ENCODE assay signal across 12 cellular contexts in the genomic region with DNA sequence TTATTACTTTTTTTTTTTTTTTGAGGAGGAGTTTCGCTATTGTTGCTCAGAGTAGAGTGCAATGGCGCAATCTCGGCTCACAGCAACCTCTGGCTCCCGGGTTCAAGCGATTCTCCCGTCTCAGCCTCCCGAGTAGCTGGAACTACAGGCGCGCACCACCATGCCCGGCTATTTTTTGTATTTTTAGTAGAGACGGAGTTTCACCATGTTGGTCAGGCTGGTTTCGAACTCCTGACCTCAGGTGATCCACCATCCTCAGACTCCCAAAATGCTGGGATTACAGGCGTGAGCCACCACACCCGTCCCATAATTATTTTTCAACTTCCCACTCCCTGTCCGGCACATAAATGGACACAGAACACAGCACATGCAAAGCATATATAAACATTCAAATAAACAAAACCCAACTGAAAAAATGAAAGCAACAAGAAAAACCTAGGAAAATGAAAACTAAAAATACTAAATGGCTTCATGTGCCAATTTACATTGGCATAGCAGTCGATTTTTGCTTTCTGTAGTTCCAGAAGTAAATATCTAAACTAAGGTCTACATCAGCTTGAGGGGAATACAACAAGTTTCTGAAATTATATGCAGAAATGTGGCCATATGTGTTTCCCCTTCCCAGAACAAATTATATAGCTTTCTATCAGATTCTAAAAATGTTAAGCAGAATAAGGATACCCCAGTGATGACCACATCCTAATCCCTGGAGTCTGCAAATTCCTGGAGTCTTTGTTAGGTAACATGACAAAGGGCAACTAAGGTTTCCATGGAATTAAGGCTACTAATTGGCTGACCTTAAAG.
DNase-seq lines count a peak whose midpoint lies in the region; ATAC-seq and TF ChIP-seq lines count a peak whose summit lies in the region.
"Had no signal": no experiment of that assay in that cellular context is flagged by ENCODE, and none has a peak within 500 bp of the region (broad histone marks: within the 10 kb centered on the region; RNA-seq: fewer than 3 reads in every experiment).

No MANE protein-coding gene starts in this region.

- intact Hi-C loops in right cardiac atrium (cut with DNase I), result loop anchor here in 1 of 4 donors (10.0 kb wide), 1 partner anchor 84 kb away; a partner anchor contains a TSS
- intact Hi-C loops in left cardiac atrium (cut with DNase I), result loop anchor here in 1 of 2 donors (5.0 kb wide), 1 partner anchor 44 kb away; a partner anchor contains a TSS

- ATAC-seq in T-helper 17 cell (no peak), right cardiac atrium (no peak), left cardiac atrium (no peak)
- ATAC-seq: activated CD4-positive, CD25-positive, alpha-beta regulatory T cell treated with anti-CD3 and anti-CD28 coated beads, Interleukin-2, amount 50 U/mL, for 24 hours had no signal

- H3K36me3 Mint-ChIP-seq in HFFc6 (ENCODE audit: low read depth) (peaks cover 9% of the 10 kb centered on the region; the same call in 1 of the 2 replicates), T-helper 17 cell (ENCODE audit: low read depth) (no peaks in the 10 kb centered on the region)

- no peak for TF ChIP-seq CTCF in HFFc6 (IDR thresholded peaks at IDR 0.05)

- H4K20me1 ChIP-seq in BLaER1 treated with 17β-estradiol and CSF1 and Interleukin-3, amounts not matched to agents 10 nM and 100 nM, result peaks cover 9 to 33% (median 22%) of the 10 kb centered on the region in 11 experiments

- 96% methylated on average over 16 of the region's 16 CpGs for WGBS in right cardiac atrium

- peak overlapping the region in 8 of 10 experiments; percentile 13 to 88 (median 21); a peak in 4 of 20 replicates for H3K4me3 ChIP-seq in BLaER1 treated with 17β-estradiol and CSF1 and Interleukin-3, amounts not matched to agents 10 nM and 100 nM
- H3K4me3 ChIP-seq in iPS-20b (ENCODE audit: low read length), result peak overlapping the region; percentile 1; the same call in 1 of the 2 replicates
- H3K4me3 ChIP-seq in right cardiac atrium (ENCODE audit: low read length), result no peak overlapping the region

- H3K4me1 ChIP-seq in BLaER1 treated with 17β-estradiol and CSF1 and Interleukin-3, amounts not matched to agents 10 nM and 100 nM, result peaks cover 30 to 47% (median 35%) of the 10 kb centered on the region in 10 experiments
- H3K4me1 ChIP-seq in iPS-20b (ENCODE audit: insufficient read depth, low read length) (peaks cover 16% of the 10 kb centered on the region; the same call in 1 of the 2 replicates), right cardiac atrium (ENCODE audit: control insufficient read depth, insufficient read depth, low read length) (peaks cover 5% of the 10 kb centered on the region)

- H3K4me3 Mint-ChIP-seq in HFFc6 (peak overlapping the region; percentile 24; the same call in 1 of the 2 replicates), T-helper 17 cell (no peak overlapping the region)
- H3K4me3 Mint-ChIP-seq: dendritic cell treated with granulocyte-macrophage colony-stimulating factor and Interleukin-4, amounts not matched to agents 40 ng/mL and 50 ng/mL, for 4 days had no signal

- H3K27ac Mint-ChIP-seq in HFFc6, result peak overlapping the region; percentile 49; the same call in 1 of the 2 replicates
- peak overlapping the region; percentile 11 for H3K27ac Mint-ChIP-seq in T-helper 17 cell
- H3K27ac Mint-ChIP-seq: dendritic cell treated with granulocyte-macrophage colony-stimulating factor and Interleukin-4, amounts not matched to agents 40 ng/mL and 50 ng/mL, for 4 days had no signal

- H3K36me3 ChIP-seq in BLaER1 treated with 17β-estradiol and CSF1 and Interleukin-3, amounts not matched to agents 10 nM and 100 nM, result peaks cover 0 to 8% (median 0%) of the 10 kb centered on the region in 11 experiments; a peak in 1 of 22 replicates
- H3K36me3 ChIP-seq in iPS-20b (ENCODE audit: insufficient read depth, low read depth, low read length), result peaks cover 4% of the 10 kb centered on the region; the same call in 1 of the 2 replicates

- H3K27ac ChIP-seq in BLaER1 treated with 17β-estradiol and CSF1 and Interleukin-3, amounts not matched to agents 10 nM and 100 nM, result peak overlapping the region in 10 of 11 experiments; percentile 8 to 99 (median 96); a peak in 17 of 22 replicates
- H3K27ac ChIP-seq in iPS-20b (ENCODE audit: low read length) (no peak overlapping the region), right cardiac atrium (ENCODE audit: low read length) (no peak overlapping the region)

- H3K9me3 ChIP-seq in BLaER1 treated with 17β-estradiol and CSF1 and Interleukin-3, amounts not matched to agents 10 nM and 100 nM (replicated peaks in 1 of 11), result no peaks in the 10 kb centered on the region
- H3K9me3 ChIP-seq in T-helper 17 cell (ENCODE audit: control insufficient read depth, low read length, poor library complexity, severe bottlenecking) (no peaks in the 10 kb centered on the region), iPS-20b (ENCODE audit: insufficient read depth, low read depth, low read length) (no peaks in the 10 kb centered on the region), right cardiac atrium (ENCODE audit: control insufficient read depth, low read length) (no peaks in the 10 kb centered on the region)

- peak overlapping the region; percentile 48 to 92 (median 73) for H3K4me2 ChIP-seq in BLaER1 treated with 17β-estradiol and CSF1 and Interleukin-3, amounts not matched to agents 10 nM and 100 nM

- peak overlapping the region in 8 of 11 experiments; percentile 11 to 54 (median 35); a peak in 12 of 22 replicates for H3K9ac ChIP-seq in BLaER1 treated with 17β-estradiol and CSF1 and Interleukin-3, amounts not matched to agents 10 nM and 100 nM
- peak overlapping the region; percentile 58; the same call in 1 of the 2 replicates for H3K9ac ChIP-seq in iPS-20b (ENCODE audit: low read depth, low read length)

- H3K9me3 Mint-ChIP-seq in HFFc6, result peaks cover 9% of the 10 kb centered on the region; the same call in 1 of the 2 replicates
- H3K9me3 Mint-ChIP-seq: dendritic cell treated with granulocyte-macrophage colony-stimulating factor and Interleukin-4, amounts not matched to agents 40 ng/mL and 50 ng/mL, for 4 days had no signal

- H3K4me1 Mint-ChIP-seq in HFFc6 (ENCODE audit: low read depth) (peaks cover 32% of the 10 kb centered on the region), T-helper 17 cell (peaks cover 38% of the 10 kb centered on the region)

- DNase-seq in HFFc6 (no peak), T-helper 17 cell (no peak), right cardiac atrium (no peak), GOT3 (lab: John Stamatoyannopoulos, UW) (no peak), left cardiac atrium (no peak)
- no peak for DNase-seq in activated CD4-positive, CD25-positive, alpha-beta regulatory T cell (lab: John Stamatoyannopoulos, UW)
- DNase-seq: IMR-90, NCI-H2081 had no signal

- H3K27me3 ChIP-seq in BLaER1 treated with 17β-estradiol and CSF1 and Interleukin-3, amounts not matched to agents 10 nM and 100 nM, result no peaks in the 10 kb centered on the region
- no peaks in the 10 kb centered on the region for H3K27me3 ChIP-seq in iPS-20b (ENCODE audit: insufficient read depth, low read length)
- H3K27me3 ChIP-seq in right cardiac atrium (ENCODE audit: control insufficient read depth, insufficient read depth), result no peaks in the 10 kb centered on the region

- H3K27me3 Mint-ChIP-seq in HFFc6 (ENCODE audit: insufficient read depth), result peaks cover 41% of the 10 kb centered on the region
- H3K27me3 Mint-ChIP-seq in T-helper 17 cell, result no peaks in the 10 kb centered on the region
- H3K27me3 Mint-ChIP-seq: dendritic cell treated with granulocyte-macrophage colony-stimulating factor and Interleukin-4, amounts not matched to agents 40 ng/mL and 50 ng/mL, for 4 days had no signal

Comparison
In these comparisons a context has a peak if more than half of its experiments do, and no peak if none do; other contexts are left out.
1. H3K27ac ChIP-seq: peak in BLaER1 treated with 17β-estradiol and CSF1 and Interleukin-3, amounts not matched to agents 10 nM and 100 nM (10 of 11); none in iPS-20b (single experiment) and right cardiac atrium (single experiment).